Comparison of ENCODE assay signal across 8 cellular contexts in genomic region chr2:202911513-202912341, GRCh38. TPM values are rescaled to one million over a fixed set of nuclear protein-coding genes. Genes with fewer than 3 reads are reported as not detected.
DNase-seq lines count a peak whose midpoint lies in the region; ATAC-seq and TF ChIP-seq lines count a peak whose summit lies in the region.

Gene CARF, plus strand, starts transcription at chr2:202912275. Its CDS starts 29,628 bp downstream, at chr2:202941903.
Gene WDR12, minus strand, starts transcription at chr2:202911673. Its CDS starts 197 bp downstream, at chr2:202911476.

- H3K9me3 ChIP-seq in upper lobe of right lung, result no peaks in the 10 kb centered on the region

- no peaks in the 10 kb centered on the region for H3K27me3 Mint-ChIP-seq in T-helper 1 cell treated with Interleukin-12 subunit alpha and Interleukin-12 subunit beta and Interleukin-4 antibody, amounts not matched to agents 30 μg/mL and 1 μg/mL, for 36 hours (ENCODE audit: low read depth)
- H3K27me3 Mint-ChIP-seq in progenitor cell of endocrine pancreas, result no peaks in the 10 kb centered on the region

- peak; percentile 94 for DNase-seq in NCI-H1694 (lab: John Stamatoyannopoulos, UW)
- DNase-seq in amygdala (lab: John Stamatoyannopoulos, UW), result peak; percentile 51 to 97 (median 84)
- peak; percentile 95 for DNase-seq in left ventricle myocardium superior
- peak; percentile 72 for DNase-seq in progenitor cell of endocrine pancreas (ENCODE audit: low spot score, unreplicated experiment)
- peak; percentile 96 for DNase-seq in upper lobe of right lung

- H3K4me3 ChIP-seq in upper lobe of right lung, result peak within 1 kb of the TSS; percentile 84

- ATAC-seq in GM18498 (IDR thresholded peaks at IDR 0.05; ENCODE audit: unreplicated experiment) (peak; percentile 79), HG02885 (IDR thresholded peaks at IDR 0.05; ENCODE audit: poor library complexity, unreplicated experiment) (peak; percentile 75), left ventricle myocardium superior (peak; percentile 98), upper lobe of right lung (peak; percentile 98)

- intact Hi-C loops in left ventricle myocardium superior (cut with micrococcal nuclease) (no loop called here), upper lobe of right lung (cut with DNase I) (no loop called here)

- H3K4me1 ChIP-seq in upper lobe of right lung, result peaks cover 14% of the 10 kb centered on the region

- H3K36me3 Mint-ChIP-seq in T-helper 1 cell treated with Interleukin-12 subunit alpha and Interleukin-12 subunit beta and Interleukin-4 antibody, amounts not matched to agents 30 μg/mL and 1 μg/mL, for 36 hours (ENCODE audit: low read depth), result peaks cover 5% of the 10 kb centered on the region
- H3K36me3 Mint-ChIP-seq in progenitor cell of endocrine pancreas (ENCODE audit: insufficient read depth), result no peaks in the 10 kb centered on the region

- no peaks in the 10 kb centered on the region for H3K36me3 ChIP-seq in upper lobe of right lung

- peak within 1 kb of the TSS; percentile 98 for H3K4me3 Mint-ChIP-seq in T-helper 1 cell treated with Interleukin-12 subunit alpha and Interleukin-12 subunit beta and Interleukin-4 antibody, amounts not matched to agents 30 μg/mL and 1 μg/mL, for 36 hours
- peak within 1 kb of the TSS; percentile 100 for H3K4me3 Mint-ChIP-seq in progenitor cell of endocrine pancreas (ENCODE audit: low read depth)

- peak within 1 kb of the TSS; percentile 98 for H3K27ac Mint-ChIP-seq in T-helper 1 cell treated with Interleukin-12 subunit alpha and Interleukin-12 subunit beta and Interleukin-4 antibody, amounts not matched to agents 30 μg/mL and 1 μg/mL, for 36 hours
- H3K27ac Mint-ChIP-seq in progenitor cell of endocrine pancreas, result peak within 1 kb of the TSS; percentile 98

- peaks cover 16% of the 10 kb centered on the region for H3K4me1 Mint-ChIP-seq in T-helper 1 cell treated with Interleukin-12 subunit alpha and Interleukin-12 subunit beta and Interleukin-4 antibody, amounts not matched to agents 30 μg/mL and 1 μg/mL, for 36 hours (ENCODE audit: low read depth)
- H3K4me1 Mint-ChIP-seq in progenitor cell of endocrine pancreas (ENCODE audit: low read depth), result peaks cover 16% of the 10 kb centered on the region

- TF ChIP-seq CTCF in progenitor cell of endocrine pancreas (IDR thresholded peaks at IDR 0.05; ENCODE audit: unreplicated experiment) (no peak), upper lobe of right lung (IDR thresholded peaks at IDR 0.05) (no peak)

- no peaks in the 10 kb centered on the region for H3K9me3 Mint-ChIP-seq in T-helper 1 cell treated with Interleukin-12 subunit alpha and Interleukin-12 subunit beta and Interleukin-4 antibody, amounts not matched to agents 30 μg/mL and 1 μg/mL, for 36 hours
- no peaks in the 10 kb centered on the region for H3K9me3 Mint-ChIP-seq in progenitor cell of endocrine pancreas (ENCODE audit: low read depth)

- peak within 1 kb of the TSS; percentile 90 for H3K27ac ChIP-seq in upper lobe of right lung

- H3K27me3 ChIP-seq in upper lobe of right lung, result no peaks in the 10 kb centered on the region

RNA-seq across cellular contexts. Expression of gene CARF, which starts in this region (rescaled TPM):
- 5.3 TPM for total RNA-seq in left ventricle myocardium superior
- total RNA-seq in progenitor cell of endocrine pancreas, result 11.5 and 13.1 TPM in 2 replicates
- 12.2 TPM for total RNA-seq in upper lobe of right lung

RNA-seq across cellular contexts. Expression of gene WDR12, which starts in this region (rescaled TPM):
- total RNA-seq in left ventricle myocardium superior (64.4 TPM), progenitor cell of endocrine pancreas (62.2 and 68.1 TPM in 2 replicates), upper lobe of right lung (35.6 TPM)

Comparison
In these comparisons a context has a peak if more than half of its experiments do, and no peak if none do; other contexts are left out.
1. Peak in every context shown above with its lines: DNase-seq, ATAC-seq, H3K4me3 ChIP-seq and H3K27ac ChIP-seq.